1 cellular context compared by ENCODE assay signal in the genomic region with DNA sequence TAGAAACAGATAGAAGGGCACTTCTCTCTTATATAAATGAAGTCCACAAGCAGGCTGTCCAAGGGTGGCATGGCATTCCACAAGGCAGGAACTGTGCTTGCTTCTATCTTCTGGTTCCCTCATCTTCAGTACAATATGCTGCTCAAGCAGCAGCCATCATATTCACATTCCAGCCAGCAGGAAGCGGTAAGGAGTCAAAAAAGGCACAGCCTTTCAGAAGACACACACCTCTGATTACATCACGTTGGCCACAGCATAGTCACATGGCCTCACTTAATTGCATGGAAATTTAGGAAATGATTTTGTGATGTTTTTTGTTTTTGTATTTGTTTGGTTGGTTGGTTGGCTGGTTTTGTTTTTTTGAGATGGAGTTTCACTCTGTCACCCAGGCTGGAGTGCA.
TF ChIP-seq lines count a peak whose summit lies in the region.

No MANE protein-coding gene starts in this region.

TF ChIP-seq in H1, 55 proteins besides CTCF, POLR2A, EP300 and RAD21 (continued from another document):
- TF ChIP-seq, protein P1, sequence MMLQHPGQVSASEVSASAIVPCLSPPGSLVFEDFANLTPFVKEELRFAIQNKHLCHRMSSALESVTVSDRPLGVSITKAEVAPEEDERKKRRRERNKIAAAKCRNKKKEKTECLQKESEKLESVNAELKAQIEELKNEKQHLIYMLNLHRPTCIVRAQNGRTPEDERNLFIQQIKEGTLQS (IDR thresholded peaks at IDR 0.05; ENCODE audit: insufficient read depth, low read depth, low read length) = 0 out of 2 replicates have a peak, but pooled peaks have one; percentile 35
- peak; percentile 53; the same call in 1 of the 2 replicates for TF ChIP-seq YY1 (IDR thresholded peaks at IDR 0.05; ENCODE audit: low read depth, low read length)
